Comparison of ENCODE assay signal across 8 cellular contexts in the genomic region with DNA sequence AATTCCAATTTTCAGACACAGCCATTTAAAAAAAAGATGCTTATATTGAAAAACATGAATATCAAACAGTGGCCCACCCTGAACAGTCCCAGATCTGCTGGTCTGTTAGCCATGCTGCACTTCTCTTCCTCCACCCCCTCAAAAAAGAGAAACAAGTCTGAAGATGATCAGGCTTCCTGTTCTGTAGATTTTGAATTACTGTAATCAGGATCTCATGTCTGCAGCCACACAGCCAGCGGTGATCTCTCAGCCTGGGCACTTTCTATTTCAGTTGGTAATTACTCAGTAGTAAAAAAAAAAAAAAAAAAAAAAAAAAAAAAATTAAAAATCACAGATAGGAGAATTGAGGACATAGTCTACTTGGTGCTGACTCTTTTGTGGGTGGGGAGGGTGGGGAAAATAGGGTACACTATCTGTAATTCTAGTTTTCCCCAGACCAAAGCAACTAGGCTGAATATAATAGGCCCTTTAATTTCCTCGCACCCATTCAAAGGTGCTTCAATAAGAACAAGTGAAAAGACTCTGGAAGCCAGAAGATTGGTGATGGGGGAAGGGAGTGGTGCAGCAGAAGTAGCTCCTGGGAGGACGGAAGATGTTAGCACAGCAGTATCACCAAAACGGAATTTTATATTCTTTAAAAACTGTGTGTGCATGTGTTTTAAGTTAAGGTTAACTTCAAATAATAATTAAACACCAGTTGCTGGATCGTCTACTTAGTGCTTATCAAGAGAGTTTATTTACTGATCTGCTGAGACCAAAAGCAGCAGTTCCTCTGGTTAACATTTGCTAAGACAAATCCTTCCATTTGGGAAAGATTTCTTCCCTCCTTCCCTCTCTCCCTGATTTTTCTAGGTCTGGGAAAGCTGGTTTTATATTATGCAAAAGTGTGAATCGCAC. TPM values are rescaled to one million over a fixed set of nuclear protein-coding genes. Genes with fewer than 3 reads are reported as not detected.
DNase-seq lines count a peak whose midpoint lies in the region; ATAC-seq and TF ChIP-seq lines count a peak whose summit lies in the region.

No MANE protein-coding gene starts in this region.

- WGBS in transverse colon (ENCODE audit: low coverage in 1 of 2), 2 donors, result 15 to 28% methylated on average over 5 to 6 of the region's 6 CpGs

- H3K9ac ChIP-seq in iPS-20b (ENCODE audit: low read depth, low read length), result peak overlapping the region; percentile 72; the same call in 1 of the 2 replicates

- DNase-seq in CD4-positive, alpha-beta memory T cell, result no peak
- DNase-seq in activated B cell treated with CpG ODN at 0.5 μM for 24 hours, result no peak
- DNase-seq in transverse colon, result peak; percentile 19
- DNase-seq in mesenteric fat pad (ENCODE audit: low spot score), result no peak
- DNase-seq in posterior vena cava (ENCODE audit: low spot score), result no peak

- H3K36me3 ChIP-seq in CD4-positive, alpha-beta memory T cell (ENCODE audit: insufficient read depth, low read length), result no peaks in the 10 kb centered on the region
- H3K36me3 ChIP-seq in iPS-20b (ENCODE audit: insufficient read depth, low read depth, low read length), result no peaks in the 10 kb centered on the region
- no peaks in the 10 kb centered on the region for H3K36me3 ChIP-seq in transverse colon

- no peak overlapping the region for H3K4me3 ChIP-seq in CD4-positive, alpha-beta memory T cell (ENCODE audit: low read length in 2 of 2)
- H3K4me3 ChIP-seq in iPS-20b (ENCODE audit: low read length), result peak overlapping the region; percentile 55
- peak overlapping the region in 1 of 4 donors; percentile 9 for H3K4me3 ChIP-seq in transverse colon

- H3K27me3 Mint-ChIP-seq in CD4-positive, alpha-beta memory T cell, result peaks cover 2 to 5% of the 10 kb centered on the region in 2 donors
- H3K27me3 Mint-ChIP-seq in activated B cell treated with CpG ODN at 0.5 μM for 24 hours, result no peaks in the 10 kb centered on the region

- TF ChIP-seq CTCF in activated B cell treated with CpG ODN at 0.5 μM for 24 hours (IDR thresholded peaks at IDR 0.05) (no peak), transverse colon (IDR thresholded peaks at IDR 0.05) (no peak)

- no peak overlapping the region for H3K27ac ChIP-seq in CD4-positive, alpha-beta memory T cell (ENCODE audit: low read depth, low read length)
- H3K27ac ChIP-seq in iPS-20b (ENCODE audit: low read length) (peak overlapping the region; percentile 84), transverse colon (peak overlapping the region; percentile 15 to 65 (median 52))

- TF ChIP-seq POLR2A in transverse colon (IDR thresholded peaks at IDR 0.05), result no peak

- in situ Hi-C loops in transverse colon (cut with MboI; ENCODE audit: low pct_ligation_motif_present in 1 of 4, low pct_unique_long_range_greater_than_20kb in 1 of 4, low sequenced_read_pairs in 3 of 4), result no loop called here

- H3K4me3 Mint-ChIP-seq in CD4-positive, alpha-beta memory T cell, result peak overlapping the region in 7 of 8 donors; percentile 31 to 78 (median 58)
- peak overlapping the region; percentile 66 for H3K4me3 Mint-ChIP-seq in activated B cell treated with CpG ODN at 0.5 μM for 24 hours

- no peaks in the 10 kb centered on the region for H3K9me3 Mint-ChIP-seq in CD4-positive, alpha-beta memory T cell
- no peaks in the 10 kb centered on the region for H3K9me3 Mint-ChIP-seq in activated B cell treated with CpG ODN at 0.5 μM for 24 hours

- H3K27ac Mint-ChIP-seq in CD4-positive, alpha-beta memory T cell, result peak overlapping the region in 3 of 7 donors; percentile 8 to 71 (median 12)
- peak overlapping the region; percentile 82 for H3K27ac Mint-ChIP-seq in activated B cell treated with CpG ODN at 0.5 μM for 24 hours

- H3K4me1 Mint-ChIP-seq in CD4-positive, alpha-beta memory T cell, result peaks cover 8 to 13% (median 9%) of the 10 kb centered on the region in 4 donors
- H3K4me1 Mint-ChIP-seq in activated B cell treated with CpG ODN at 0.5 μM for 24 hours, result peaks cover 39% of the 10 kb centered on the region

- H3K27me3 ChIP-seq in CD4-positive, alpha-beta memory T cell (ENCODE audit: insufficient read depth, low read length), result no peaks in the 10 kb centered on the region
- H3K27me3 ChIP-seq in iPS-20b (ENCODE audit: insufficient read depth, low read length) (no peaks in the 10 kb centered on the region), transverse colon (no peaks in the 10 kb centered on the region)

- TF ChIP-seq EP300 in transverse colon (IDR thresholded peaks at IDR 0.05; ENCODE audit: low read depth), result no peak

- no peaks in the 10 kb centered on the region for H3K36me3 Mint-ChIP-seq in CD4-positive, alpha-beta memory T cell
- H3K36me3 Mint-ChIP-seq in activated B cell treated with CpG ODN at 0.5 μM for 24 hours (ENCODE audit: low read depth), result no peaks in the 10 kb centered on the region

- CTCF ChIA-PET in CD4-positive, alpha-beta memory T cell (lab: Charles Lee; ENCODE audit: partially characterized antibody), result no interaction called here
- CTCF ChIA-PET in activated B cell treated with CpG ODN at 0.5 μM for 24 hours (lab: Charles Lee), result interaction anchor here (0.6 to 1.7 kb wide), 3 partner anchors 44 to 121 kb away, joined by 3 to 5 read pairs (median 4); no protein-coding TSS in a partner anchor

- POLR2A ChIA-PET in CD4-positive, alpha-beta memory T cell (lab: Charles Lee; ENCODE audit: partially characterized antibody), result interaction anchor here (0.6 kb wide), 1 partner anchor 36 kb away, joined by 3 read pairs; no protein-coding TSS in a partner anchor
- POLR2A ChIA-PET in activated B cell treated with CpG ODN at 0.5 μM for 24 hours (lab: Charles Lee), result interaction anchor here (0.6 to 1.7 kb wide), 7 partner anchors 9 to 156 kb away, joined by 3 to 18 read pairs (median 4); no protein-coding TSS in a partner anchor

- peak; percentile 77 for ATAC-seq in GM19351 (IDR thresholded peaks at IDR 0.05; ENCODE audit: unreplicated experiment)
- ATAC-seq in HG03378 (IDR thresholded peaks at IDR 0.05; ENCODE audit: unreplicated experiment), result peak; percentile 86
- peak; percentile 82 for ATAC-seq in activated B cell treated with CpG ODN at 0.5 μM for 24 hours (ENCODE audit: low read depth)

- intact Hi-C loops in CD4-positive, alpha-beta memory T cell (cut with micrococcal nuclease), result loop anchor here (1.0 kb wide), 1 partner anchor 218 kb away; no protein-coding TSS in a partner anchor
- intact Hi-C loops in activated B cell treated with CpG ODN at 0.5 μM for 24 hours (cut with micrococcal nuclease), result loop anchor here (1.0 to 5.0 kb wide), 4 partner anchors 13 to 61 kb away; no protein-coding TSS in a partner anchor
- intact Hi-C loops in transverse colon (cut with DNase I; ENCODE audit: low total_unique reads), result no loop called here
- intact Hi-C loops in posterior vena cava (cut with DNase I), result no loop called here

- H3K4me1 ChIP-seq in CD4-positive, alpha-beta memory T cell (ENCODE audit: insufficient read depth, low read length), result peaks cover 8% of the 10 kb centered on the region
- H3K4me1 ChIP-seq in iPS-20b (ENCODE audit: insufficient read depth, low read length), result peaks cover 11% of the 10 kb centered on the region; the same call in 1 of the 2 replicates
- peaks cover 3 to 18% (median 10%) of the 10 kb centered on the region in 4 donors for H3K4me1 ChIP-seq in transverse colon

- no peaks in the 10 kb centered on the region for H3K9me3 ChIP-seq in CD4-positive, alpha-beta memory T cell (ENCODE audit: control insufficient read depth in 1 of 2, low read length in 2 of 2)
- H3K9me3 ChIP-seq in iPS-20b (ENCODE audit: insufficient read depth, low read depth, low read length) (no peaks in the 10 kb centered on the region), transverse colon (no peaks in the 10 kb centered on the region)

RNA-seq across cellular contexts. Expression of a gene that starts 47.1 kb away (rescaled TPM):
- total RNA-seq in CD4-positive, alpha-beta memory T cell, result 1 to 10 TPM; 4.4 to 4.6 TPM
- polyA plus RNA-seq in CD4-positive, alpha-beta memory T cell, result 1 to 10 TPM; 7.5 to 8.2 TPM
- total RNA-seq in activated B cell treated with CpG ODN at 0.5 μM for 24 hours, result 4.0 and 4.1 TPM in 2 replicates
- total RNA-seq in transverse colon, result 10 to 100 TPM; 22.1 to 47.2 (median 33.7) TPM
- 343 TPM for total RNA-seq in mesenteric fat pad
- total RNA-seq in posterior vena cava, result 100 to 1,000 TPM; 109 to 111 TPM

Comparison
In these comparisons a context has a peak if more than half of its experiments do, and no peak if none do; other contexts are left out.
1. intact Hi-C loops: an anchor here in CD4-positive, alpha-beta memory T cell (1.0 kb wide) and activated B cell treated with CpG ODN at 0.5 μM for 24 hours (1.0 to 5.0 kb wide); none called in transverse colon and posterior vena cava.